10 cellular contexts compared by ENCODE assay signal in genomic region chr3:30282052-30282708, GRCh38.
DNase-seq lines count a peak whose midpoint lies in the region; ATAC-seq, FAIRE-seq and TF ChIP-seq lines count a peak whose summit lies in the region.
"Had no signal": no experiment of that assay in that cellular context is flagged by ENCODE, and none has a peak within 500 bp of the region (broad histone marks: within the 10 kb centered on the region; RNA-seq: fewer than 3 reads in every experiment).

No MANE protein-coding gene starts in this region.

- H2AFZ ChIP-seq in astrocyte (ENCODE audit: low read depth, low read length), result no peak overlapping the region

- no peaks in the 10 kb centered on the region for H3K79me2 ChIP-seq in astrocyte (ENCODE audit: insufficient read depth, low read length)

- H3K9me3 ChIP-seq in astrocyte (ENCODE audit: insufficient read depth, low read depth, low read length), result peaks cover 3% of the 10 kb centered on the region

- H4K20me1 ChIP-seq in astrocyte (ENCODE audit: insufficient read depth, low read length), result no peaks in the 10 kb centered on the region

- H3K27ac Mint-ChIP-seq in astrocyte (ENCODE audit: unreplicated experiment), result peak overlapping the region; percentile 91
- H3K27ac Mint-ChIP-seq: CD4-positive, CD25-positive, alpha-beta regulatory T cell had no signal

- H3K4me3 Mint-ChIP-seq in astrocyte (ENCODE audit: unreplicated experiment), result peak overlapping the region; percentile 34
- H3K4me3 Mint-ChIP-seq: CD4-positive, CD25-positive, alpha-beta regulatory T cell had no signal

- no peaks in the 10 kb centered on the region for H3K36me3 Mint-ChIP-seq in astrocyte (ENCODE audit: low read depth, unreplicated experiment)
- H3K36me3 Mint-ChIP-seq: CD4-positive, CD25-positive, alpha-beta regulatory T cell had no signal

- ATAC-seq in HG03520 (IDR thresholded peaks at IDR 0.05; ENCODE audit: unreplicated experiment), result no peak

- H3K27ac ChIP-seq in astrocyte (ENCODE audit: low read depth, low read length), result peak overlapping the region; percentile 82

- peaks cover 34% of the 10 kb centered on the region for H3K4me1 ChIP-seq in astrocyte (ENCODE audit: insufficient read depth, low read length)

- peaks cover 4% of the 10 kb centered on the region for H3K9me3 Mint-ChIP-seq in astrocyte (ENCODE audit: unreplicated experiment)

- peak overlapping the region; percentile 63 for H3K4me2 ChIP-seq in astrocyte (ENCODE audit: low read length)

- no peaks in the 10 kb centered on the region for H3K36me3 ChIP-seq in astrocyte (ENCODE audit: insufficient read depth, low read length)

- no peak overlapping the region for H3K4me3 ChIP-seq in astrocyte (ENCODE audit: insufficient read depth, low read depth, low read length)

- FAIRE-seq in astrocyte (lab: Jason Lieb, UNC), result peak; percentile 96

- no peak for TF ChIP-seq CTCF in astrocyte (IDR thresholded peaks at IDR 0.05; ENCODE audit: insufficient read depth, low read depth, low read length)

- H3K27me3 ChIP-seq in astrocyte (ENCODE audit: insufficient read depth, low read length), result no peaks in the 10 kb centered on the region

- H3K9ac ChIP-seq in astrocyte (ENCODE audit: low read length), result peak overlapping the region; percentile 43

- H3K27me3 Mint-ChIP-seq in astrocyte (ENCODE audit: low read depth, unreplicated experiment), result no peaks in the 10 kb centered on the region
- H3K27me3 Mint-ChIP-seq: CD4-positive, CD25-positive, alpha-beta regulatory T cell had no signal

- DNase-seq in A172 (ENCODE audit: low spot score) (peak; percentile 94), HK-2 (ENCODE audit: unreplicated experiment) (peak; percentile 8), astrocyte (ENCODE audit: low read depth) (peak; percentile 99), iPS DF 4.7 (ENCODE audit: extremely low read depth, low spot score) (peak; percentile 68), cerebellum (ENCODE audit: low spot score) (no peak), NCI-H526 (lab: John Stamatoyannopoulos, UW) (no peak), NCI-H2196 (lab: John Stamatoyannopoulos, UW; ENCODE audit: unreplicated experiment) (no peak)
- DNase-seq: CD4-positive, CD25-positive, alpha-beta regulatory T cell; SHP77 had no signal

- H3K4me1 Mint-ChIP-seq in astrocyte (ENCODE audit: low read depth, unreplicated experiment), result peaks cover 44% of the 10 kb centered on the region

Comparison
In these comparisons a context has a peak if more than half of its experiments do, and no peak if none do; other contexts are left out.
1. DNase-seq: peak in A172 (single experiment), HK-2 (single experiment), astrocyte (single experiment) and iPS DF 4.7 (single experiment); none in cerebellum (single experiment), NCI-H526 (0 of 2) and NCI-H2196 (single experiment).